In the genomic region with DNA sequence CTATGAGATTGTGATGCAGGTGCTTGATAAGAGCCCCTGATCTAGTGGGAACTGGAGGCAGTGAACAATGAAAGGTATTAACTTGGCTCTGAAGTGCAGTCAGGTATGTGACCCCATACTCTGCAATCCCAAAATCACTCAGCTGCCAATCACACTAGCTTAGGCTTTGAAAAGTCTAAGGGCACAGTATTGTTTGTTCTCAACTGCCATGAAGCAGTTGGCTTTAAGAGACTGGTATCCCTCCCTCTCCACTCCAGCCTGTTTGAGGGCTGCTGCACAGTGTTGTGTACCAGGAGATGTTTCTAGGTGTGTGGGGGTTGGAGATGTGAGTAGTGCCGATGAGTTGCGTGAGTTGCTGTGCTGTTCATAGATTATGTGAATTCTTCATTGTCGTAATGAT, we compare ENCODE assay signal across 13 cellular contexts. TPM values are rescaled to one million over a fixed set of nuclear protein-coding genes. Genes with fewer than 3 reads are reported as not detected.
DNase-seq lines count a peak whose midpoint lies in the region; ATAC-seq and TF ChIP-seq lines count a peak whose summit lies in the region.
"Had no signal": no experiment of that assay in that cellular context is flagged by ENCODE, and none has a peak within 500 bp of the region (broad histone marks: within the 10 kb centered on the region; RNA-seq: fewer than 3 reads in every experiment).

No MANE protein-coding gene starts in this region.

- H3K27ac Mint-ChIP-seq in CD14-positive monocyte (peak overlapping the region in 3 of 7 donors; percentile 6 to 74 (median 17)), osteocyte (ENCODE audit: unreplicated experiment) (no peak overlapping the region)

- H3K4me3 ChIP-seq in endocrine pancreas (ENCODE audit: control insufficient read depth, insufficient read depth, low read length) = peak overlapping the region; percentile 70
- H3K4me3 ChIP-seq: SK-N-MC had no signal

- peaks cover 73% of the 10 kb centered on the region for H3K4me1 Mint-ChIP-seq in CD14-positive monocyte
- peaks cover 38% of the 10 kb centered on the region for H3K4me1 Mint-ChIP-seq in osteocyte (ENCODE audit: unreplicated experiment)

- H3K9ac ChIP-seq in endocrine pancreas (ENCODE audit: control insufficient read depth, insufficient read depth, low read length) = no peak overlapping the region

- H3K27me3 Mint-ChIP-seq in CD14-positive monocyte (ENCODE audit: low read depth in 3 of 3) = no peaks in the 10 kb centered on the region
- no peaks in the 10 kb centered on the region for H3K27me3 Mint-ChIP-seq in osteocyte (ENCODE audit: unreplicated experiment)
- H3K27me3 Mint-ChIP-seq: stimulated activated naive CD8-positive, alpha-beta T cell treated with anti-CD3 and anti-CD28 coated beads, Interleukin-15, amount 100 ng/mL, for 72 hours had no signal

- no peak for ATAC-seq in GM21576 (IDR thresholded peaks at IDR 0.05; ENCODE audit: unreplicated experiment)
- no peak for ATAC-seq in GM21825 (IDR thresholded peaks at IDR 0.05; ENCODE audit: unreplicated experiment)
- ATAC-seq: stimulated activated naive CD8-positive, alpha-beta T cell treated with anti-CD3 and anti-CD28 coated beads, Interleukin-15, amount 100 ng/mL, for 72 hours had no signal

- no peaks in the 10 kb centered on the region for H3K9me3 Mint-ChIP-seq in CD14-positive monocyte
- no peaks in the 10 kb centered on the region for H3K9me3 Mint-ChIP-seq in osteocyte (ENCODE audit: unreplicated experiment)
- H3K9me3 Mint-ChIP-seq: stimulated activated naive CD8-positive, alpha-beta T cell treated with anti-CD3 and anti-CD28 coated beads, Interleukin-15, amount 100 ng/mL, for 72 hours had no signal

- DNase-seq in CD14-positive monocyte (ENCODE audit: low spot score) = no peak
- DNase-seq in NCI-H187 treated with DMSO at 0.1 percent for 48 hours (lab: John Stamatoyannopoulos, UW) = peak; percentile 56
- no peak for DNase-seq in osteocyte (ENCODE audit: extremely low spot score, unreplicated experiment)
- DNase-seq in DMS 273 treated with DMSO at 0.1 percent for 48 hours (lab: John Stamatoyannopoulos, UW) = no peak
- no peak for DNase-seq in activated gamma-delta T cell (lab: John Stamatoyannopoulos, UW)
- DNase-seq: activated CD8-positive, alpha-beta memory T cell treated with anti-CD3 and anti-CD28 coated beads for 24 hours; foreskin melanocyte; NCI-H2227 treated with DMSO at 0.1 percent for 48 hours; stimulated activated naive CD8-positive, alpha-beta T cell treated with anti-CD3 and anti-CD28 coated beads, Interleukin-15, amount 100 ng/mL, for 72 hours had no signal

- intact Hi-C loops in CD14-positive monocyte (cut with micrococcal nuclease) = loop anchor here (2.0 to 5.0 kb wide), 3 partner anchors 38 to 108 kb away; no protein-coding TSS in a partner anchor

- no peaks in the 10 kb centered on the region for H3K27me3 ChIP-seq in endocrine pancreas (ENCODE audit: control insufficient read depth, insufficient read depth, low read length)

- H3K9me3 ChIP-seq in endocrine pancreas (ENCODE audit: control insufficient read depth, low read length) = no peaks in the 10 kb centered on the region

- peak overlapping the region; percentile 18 to 100 for H3K4me3 Mint-ChIP-seq in CD14-positive monocyte
- peak overlapping the region; percentile 92 for H3K4me3 Mint-ChIP-seq in osteocyte (ENCODE audit: unreplicated experiment)

- H3K36me3 Mint-ChIP-seq in CD14-positive monocyte (peaks cover 0 to 10% of the 10 kb centered on the region in 2 donors), osteocyte (ENCODE audit: unreplicated experiment) (peaks cover 3% of the 10 kb centered on the region)

- TF ChIP-seq CTCF in CD14-positive monocyte (IDR thresholded peaks at IDR 0.05) (no peak), osteocyte (IDR thresholded peaks at IDR 0.05) (no peak)

- peaks cover 8% of the 10 kb centered on the region for H3K4me1 ChIP-seq in endocrine pancreas (ENCODE audit: control insufficient read depth, insufficient read depth, low read length)

- H3K36me3 ChIP-seq in endocrine pancreas (ENCODE audit: control insufficient read depth, insufficient read depth, low read length) = no peaks in the 10 kb centered on the region

RNA-seq across cellular contexts. Expression of gene YPEL2, which starts 2.4 kb away (rescaled TPM):
- polyA plus RNA-seq in CD14-positive monocyte = 10 to 100 TPM; 21.5 to 25.1 TPM
- total RNA-seq in osteocyte = 18.1 and 18.9 TPM in 2 replicates
